In the genomic region with DNA sequence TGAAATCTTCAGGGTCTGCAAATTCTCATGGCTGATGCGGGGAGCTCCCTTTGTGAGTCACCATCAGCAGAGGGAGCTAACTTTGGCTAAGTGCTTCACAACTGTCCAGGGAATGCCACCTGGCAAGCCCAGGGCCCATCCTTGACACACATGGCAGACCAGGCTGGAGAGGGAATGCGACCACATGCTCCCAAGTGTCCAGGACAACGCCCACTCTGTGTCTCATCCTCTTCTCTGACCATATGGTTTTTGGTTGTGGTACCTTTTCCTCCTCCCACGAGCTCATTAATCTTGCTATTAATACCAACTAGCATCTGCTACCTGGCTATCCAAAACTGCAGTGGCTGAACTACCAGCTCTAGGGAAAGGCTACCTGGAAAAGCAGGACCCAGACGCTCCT, we compare ENCODE assay signal across 1 cellular context.
TF ChIP-seq lines count a peak whose summit lies in the region.

No MANE protein-coding gene starts in this region.

TF ChIP-seq in WTC11, 78 proteins besides CTCF, POLR2A, EP300 and RAD21 (continued from another document):
- TF ChIP-seq, protein P1, sequence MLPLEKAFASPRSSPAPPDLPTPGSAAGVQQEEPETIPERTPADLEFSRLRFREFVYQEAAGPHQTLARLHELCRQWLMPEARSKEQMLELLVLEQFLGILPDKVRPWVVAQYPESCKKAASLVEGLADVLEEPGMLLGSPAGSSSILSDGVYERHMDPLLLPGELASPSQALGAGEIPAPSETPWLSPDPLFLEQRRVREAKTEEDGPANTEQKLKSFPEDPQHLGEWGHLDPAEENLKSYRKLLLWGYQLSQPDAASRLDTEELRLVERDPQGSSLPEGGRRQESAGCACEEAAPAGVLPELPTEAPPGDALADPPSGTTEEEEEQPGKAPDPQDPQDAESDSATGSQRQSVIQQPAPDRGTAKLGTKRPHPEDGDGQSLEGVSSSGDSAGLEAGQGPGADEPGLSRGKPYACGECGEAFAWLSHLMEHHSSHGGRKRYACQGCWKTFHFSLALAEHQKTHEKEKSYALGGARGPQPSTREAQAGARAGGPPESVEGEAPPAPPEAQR (CRISPR knock-in tag; IDR thresholded peaks at IDR 0.05) = no peak
- no peak for TF ChIP-seq SMAD3 (CRISPR knock-in tag; IDR thresholded peaks at IDR 0.05; ENCODE audit: borderline replicate concordance)
- TF ChIP-seq ZNF317 (CRISPR knock-in tag; IDR thresholded peaks at IDR 0.05; ENCODE audit: borderline replicate concordance, low read depth) = no peak
- TF ChIP-seq ATF1 (CRISPR knock-in tag; IDR thresholded peaks at IDR 0.05) = no peak
